32 cellular contexts compared by ENCODE assay signal in genomic region chr9:108060165-108060564, GRCh38.
"Had no signal": no experiment of that assay in that cellular context is flagged by ENCODE, and none has a peak within 500 bp of the region (broad histone marks: within the 10 kb centered on the region; RNA-seq: fewer than 3 reads in every experiment).

No MANE protein-coding gene starts in this region.

- ATAC-seq: activated naive CD4-positive, alpha-beta T cell treated with anti-CD3 and anti-CD28 coated beads, Interleukin-2, amount 50 U/mL, for 72 hours; activated T-cell treated with anti-CD3 and anti-CD28 coated beads, Interleukin-2, amount 50 U/mL, for 72 hours; esophagus mucosa; heart left ventricle; WTC11 had no signal

- FAIRE-seq: frontal cortex, TTC549 had no signal

- H3K9me3 ChIP-seq: ascending aorta, breast epithelium, heart left ventricle had no signal

- H3K4me1 ChIP-seq: breast epithelium had no signal

- DNase-seq: activated CD4-positive, alpha-beta memory T cell treated with anti-CD3 and anti-CD28 coated beads, Interleukin-2, amount 10 ng/mL, durations not matched to agents 7 days and 5 days; activated CD4-positive, alpha-beta T cell treated with anti-CD3 and anti-CD28 coated beads for 1 hour; activated CD4-positive, alpha-beta T cell treated with anti-CD3 and anti-CD28 coated beads for 4 hours; activated CD4-positive, alpha-beta T cell treated with anti-CD3 and anti-CD28 coated beads, Interleukin-2, amount 10 ng/mL, durations not matched to agents 7 days and 5 days; activated CD4-positive, alpha-beta T cell treated with anti-CD3 and anti-CD28 coated beads, Interleukin-2, amount 50 U/mL, for 4 hours; activated CD8-positive, alpha-beta memory T cell treated with anti-CD3 and anti-CD28 coated beads, Interleukin-2, amount 50 U/mL, for 48 hours; activated gamma-delta T cell; activated naive CD4-positive, alpha-beta T cell; activated naive CD4-positive, alpha-beta T cell treated with anti-CD3 and anti-CD28 coated beads, Interleukin-2, amount 10 ng/mL, durations not matched to agents 7 days and 5 days; activated naive CD8-positive, alpha-beta T cell treated with anti-CD3 and anti-CD28 coated beads, Interleukin-2, amount 10 ng/mL, durations not matched to agents 7 days and 5 days; activated T-cell treated with anti-CD3 and anti-CD28 coated beads for 4 hours; activated T-cell treated with anti-CD3 and anti-CD28 coated beads, Interleukin-2, amount 50 U/mL, for 24 hours; activated T-cell treated with anti-CD3 and anti-CD28 coated beads, Interleukin-2, amount 50 U/mL, for 72 hours; central memory CD4-positive, alpha-beta T cell; cerebellar nuclear complex; dorsolateral prefrontal cortex; effector memory CD4-positive, alpha-beta T cell; endodermal cell; foreskin fibroblast; glutamatergic neuron; heart left ventricle; T-helper 2 cell had no signal

- H3K36me3 ChIP-seq: ascending aorta, breast epithelium, cardiac muscle cell, heart left ventricle had no signal

- H3K27ac ChIP-seq: ascending aorta, breast epithelium, cardiac muscle cell, coronary artery, dorsolateral prefrontal cortex, heart left ventricle, VCaP had no signal

- H3K27me3 ChIP-seq: ascending aorta, breast epithelium, cardiac muscle cell, dorsolateral prefrontal cortex, heart left ventricle had no signal

- H3K4me3 ChIP-seq: ascending aorta, breast epithelium, cardiac muscle cell, coronary artery, dorsolateral prefrontal cortex, heart left ventricle had no signal
